ENCODE assay signal across 9 cellular contexts in the genomic region with DNA sequence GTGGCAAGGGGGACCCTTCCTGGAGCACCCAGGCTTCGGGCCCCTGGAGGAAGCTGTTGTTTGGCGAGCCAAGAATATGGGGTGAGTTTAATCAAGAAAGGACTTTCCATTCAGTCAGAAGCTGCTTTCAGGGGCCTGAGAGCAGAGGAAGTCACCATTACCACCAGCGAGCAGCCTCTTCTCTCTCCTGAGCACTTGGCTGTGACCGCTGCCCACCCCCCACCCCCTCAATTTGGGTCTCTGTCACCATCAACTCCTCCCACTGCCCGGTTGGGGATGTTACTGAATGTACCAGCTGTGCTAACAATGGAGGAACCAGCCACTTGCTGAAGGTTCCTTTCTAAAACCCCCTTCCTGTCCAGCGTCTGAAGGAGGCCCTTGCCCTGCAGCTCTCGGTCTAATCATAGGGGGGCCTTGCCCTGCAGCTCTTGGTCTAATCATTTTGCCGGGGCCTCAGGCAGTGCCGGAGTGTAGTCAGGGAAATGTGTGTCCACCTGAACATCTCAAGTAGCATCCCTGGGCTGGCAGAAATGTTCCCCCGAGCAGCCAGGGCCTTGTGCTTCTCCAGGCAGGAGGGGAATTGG. TPM values are rescaled to one million over a fixed set of nuclear protein-coding genes. Genes with fewer than 3 reads are reported as not detected.
DNase-seq lines count a peak whose midpoint lies in the region; ATAC-seq, FAIRE-seq and TF ChIP-seq lines count a peak whose summit lies in the region.
"Had no signal": no experiment of that assay in that cellular context is flagged by ENCODE, and none has a peak within 500 bp of the region (broad histone marks: within the 10 kb centered on the region; RNA-seq: fewer than 3 reads in every experiment).

No MANE protein-coding gene starts in this region.

- H3K4me2 ChIP-seq in GM23338: no peak overlapping the region

- peaks cover 6% of the 10 kb centered on the region for H3K27me3 Mint-ChIP-seq in GM23338 (ENCODE audit: insufficient read depth, low read depth, poor library complexity)

- no peaks in the 10 kb centered on the region for H4K20me1 ChIP-seq in GM23338 (replicated peaks; ENCODE audit: insufficient read depth)

- no peak for TF ChIP-seq CTCF in GM23338 (conservative IDR thresholded peaks at IDR 0.05; ENCODE audit: low read depth in 2 of 2)

- intact Hi-C loops in posterior vena cava (cut with DNase I): no loop called here

- no peaks in the 10 kb centered on the region for H3K27me3 ChIP-seq in GM23338 (ENCODE audit: insufficient read depth)
- H3K27me3 ChIP-seq: cardiac muscle cell had no signal

- TF ChIP-seq POLR2A in GM12892 (IDR thresholded peaks at IDR 0.05; ENCODE audit: low read depth, low read length): no peak; the same call in 1 of the 2 replicates

- H3K27ac ChIP-seq in GM23338 (ENCODE audit: low read depth): no peak overlapping the region

- H3K9me3 Mint-ChIP-seq in activated naive CD4-positive, alpha-beta T cell treated with anti-CD3 and anti-CD28 coated beads, Interleukin-2, amount 50 U/mL, for 72 hours: no peaks in the 10 kb centered on the region
- no peaks in the 10 kb centered on the region for H3K9me3 Mint-ChIP-seq in GM23338

- H2AFZ ChIP-seq in GM23338: no peak overlapping the region

- H3K4me1 ChIP-seq in GM23338 (ENCODE audit: insufficient read depth): no peaks in the 10 kb centered on the region

- H3K36me3 ChIP-seq in GM23338 (ENCODE audit: insufficient read depth): no peaks in the 10 kb centered on the region
- H3K36me3 ChIP-seq: cardiac muscle cell had no signal

- ATAC-seq in HG02870 (IDR thresholded peaks at IDR 0.05; ENCODE audit: unreplicated experiment) (peak; percentile 18), GM23338 (no peak)
- ATAC-seq in activated naive CD4-positive, alpha-beta T cell treated with anti-CD3 and anti-CD28 coated beads, Interleukin-2, amount 50 U/mL, for 72 hours: peak; percentile 29 to 49

- H3K27ac Mint-ChIP-seq in activated naive CD4-positive, alpha-beta T cell treated with anti-CD3 and anti-CD28 coated beads, Interleukin-2, amount 50 U/mL, for 72 hours: peak overlapping the region; percentile 91 to 98
- H3K27ac Mint-ChIP-seq in GM23338: no peak overlapping the region

- no peaks in the 10 kb centered on the region for H3K9me2 ChIP-seq in GM23338 (ENCODE audit: insufficient read depth)

- no peak for FAIRE-seq in GM12892 (lab: Jason Lieb, UNC)

- no peak overlapping the region for H3K4me3 Mint-ChIP-seq in GM23338

- H3K4me1 Mint-ChIP-seq in GM23338: peaks cover 22% of the 10 kb centered on the region

- no peaks in the 10 kb centered on the region for H3F3A ChIP-seq in GM23338 (replicated peaks; ENCODE audit: low read depth)

- H3K79me2 ChIP-seq in GM23338 (replicated peaks; ENCODE audit: insufficient read depth): no peaks in the 10 kb centered on the region

- DNase-seq in GM12892 (ENCODE audit: insufficient read length) (peak; percentile 48), posterior vena cava (ENCODE audit: low spot score) (peak; percentile 64), GM23338 (ENCODE audit: low spot score) (no peak), NCI-H1092 (lab: John Stamatoyannopoulos, UW) (no peak), activated gamma-delta T cell (lab: John Stamatoyannopoulos, UW) (no peak), NCI-H1105 (lab: John Stamatoyannopoulos, UW) (no peak)
- DNase-seq in activated naive CD4-positive, alpha-beta T cell treated with anti-CD3 and anti-CD28 coated beads, Interleukin-2, amount 50 U/mL, for 72 hours (ENCODE audit: low spot score in 2 of 2): peak in 1 of 2 donors; percentile 40

- no peak overlapping the region for H3K4me3 ChIP-seq in GM23338
- H3K4me3 ChIP-seq: cardiac muscle cell had no signal

- H3K36me3 Mint-ChIP-seq in activated naive CD4-positive, alpha-beta T cell treated with anti-CD3 and anti-CD28 coated beads, Interleukin-2, amount 50 U/mL, for 72 hours: peaks cover 13 to 16% of the 10 kb centered on the region in 2 donors
- no peaks in the 10 kb centered on the region for H3K36me3 Mint-ChIP-seq in GM23338 (ENCODE audit: low read depth)

TF ChIP-seq in GM23338, 12 proteins besides CTCF, POLR2A, EP300 and RAD21 (continues in another document):
- TF ChIP-seq NANOG (IDR thresholded peaks at IDR 0.05; ENCODE audit: borderline replicate concordance) (no peak), STAT1 (IDR thresholded peaks at IDR 0.05; ENCODE audit: unreplicated experiment) (no peak), EZH2 (IDR thresholded peaks at IDR 0.05; ENCODE audit: low read depth, unreplicated experiment) (no peak), CREB1 (CRISPR knock-in tag; IDR thresholded peaks at IDR 0.05; ENCODE audit: low read depth) (no peak), JUNB (IDR thresholded peaks at IDR 0.05; ENCODE audit: unreplicated experiment) (no peak), EZH2phosphoT487 (IDR thresholded peaks at IDR 0.05; ENCODE audit: unreplicated experiment) (no peak), ZNF114 (CRISPR knock-in tag; IDR thresholded peaks at IDR 0.05) (no peak), POLR2AphosphoS5 (IDR thresholded peaks at IDR 0.05; ENCODE audit: low read depth) (no peak), ZNF331 (CRISPR knock-in tag; IDR thresholded peaks at IDR 0.05; ENCODE audit: low read depth) (no peak)
- TF ChIP-seq, protein P1, sequence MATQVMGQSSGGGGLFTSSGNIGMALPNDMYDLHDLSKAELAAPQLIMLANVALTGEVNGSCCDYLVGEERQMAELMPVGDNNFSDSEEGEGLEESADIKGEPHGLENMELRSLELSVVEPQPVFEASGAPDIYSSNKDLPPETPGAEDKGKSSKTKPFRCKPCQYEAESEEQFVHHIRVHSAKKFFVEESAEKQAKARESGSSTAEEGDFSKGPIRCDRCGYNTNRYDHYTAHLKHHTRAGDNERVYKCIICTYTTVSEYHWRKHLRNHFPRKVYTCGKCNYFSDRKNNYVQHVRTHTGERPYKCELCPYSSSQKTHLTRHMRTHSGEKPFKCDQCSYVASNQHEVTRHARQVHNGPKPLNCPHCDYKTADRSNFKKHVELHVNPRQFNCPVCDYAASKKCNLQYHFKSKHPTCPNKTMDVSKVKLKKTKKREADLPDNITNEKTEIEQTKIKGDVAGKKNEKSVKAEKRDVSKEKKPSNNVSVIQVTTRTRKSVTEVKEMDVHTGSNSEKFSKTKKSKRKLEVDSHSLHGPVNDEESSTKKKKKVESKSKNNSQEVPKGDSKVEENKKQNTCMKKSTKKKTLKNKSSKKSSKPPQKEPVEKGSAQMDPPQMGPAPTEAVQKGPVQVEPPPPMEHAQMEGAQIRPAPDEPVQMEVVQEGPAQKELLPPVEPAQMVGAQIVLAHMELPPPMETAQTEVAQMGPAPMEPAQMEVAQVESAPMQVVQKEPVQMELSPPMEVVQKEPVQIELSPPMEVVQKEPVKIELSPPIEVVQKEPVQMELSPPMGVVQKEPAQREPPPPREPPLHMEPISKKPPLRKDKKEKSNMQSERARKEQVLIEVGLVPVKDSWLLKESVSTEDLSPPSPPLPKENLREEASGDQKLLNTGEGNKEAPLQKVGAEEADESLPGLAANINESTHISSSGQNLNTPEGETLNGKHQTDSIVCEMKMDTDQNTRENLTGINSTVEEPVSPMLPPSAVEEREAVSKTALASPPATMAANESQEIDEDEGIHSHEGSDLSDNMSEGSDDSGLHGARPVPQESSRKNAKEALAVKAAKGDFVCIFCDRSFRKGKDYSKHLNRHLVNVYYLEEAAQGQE (IDR thresholded peaks at IDR 0.05; ENCODE audit: unreplicated experiment): no peak
- TF ChIP-seq, protein P2, sequence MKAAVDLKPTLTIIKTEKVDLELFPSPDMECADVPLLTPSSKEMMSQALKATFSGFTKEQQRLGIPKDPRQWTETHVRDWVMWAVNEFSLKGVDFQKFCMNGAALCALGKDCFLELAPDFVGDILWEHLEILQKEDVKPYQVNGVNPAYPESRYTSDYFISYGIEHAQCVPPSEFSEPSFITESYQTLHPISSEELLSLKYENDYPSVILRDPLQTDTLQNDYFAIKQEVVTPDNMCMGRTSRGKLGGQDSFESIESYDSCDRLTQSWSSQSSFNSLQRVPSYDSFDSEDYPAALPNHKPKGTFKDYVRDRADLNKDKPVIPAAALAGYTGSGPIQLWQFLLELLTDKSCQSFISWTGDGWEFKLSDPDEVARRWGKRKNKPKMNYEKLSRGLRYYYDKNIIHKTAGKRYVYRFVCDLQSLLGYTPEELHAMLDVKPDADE (IDR thresholded peaks at IDR 0.05): no peak

RNA-seq across cellular contexts. Expression of a gene that starts 1.0 kb away (rescaled TPM):
- polyA plus RNA-seq in GM12892 (2012; ENCODE audit: missing spikeins): 81.6 TPM
- total RNA-seq in activated naive CD4-positive, alpha-beta T cell treated with anti-CD3 and anti-CD28 coated beads, Interleukin-2, amount 50 U/mL, for 72 hours: 10 to 100 TPM; 70.7 to 71.1 TPM
- 10 to 100 TPM; 14.0 to 19.9 TPM for total RNA-seq in posterior vena cava
- 8.0 and 8.3 TPM in 2 replicates for total RNA-seq in GM23338 (2014; rRNA removed; shearing (Covaris generic))
- polyA plus RNA-seq in GM23338 (2016; fragmentation: Nextera tagmentation; extraction: Ambion mirVana): 5.4 and 6.6 TPM in 2 replicates

RNA-seq across cellular contexts. Expression of a gene that starts 28.6 kb away (rescaled TPM):
- polyA plus RNA-seq in GM12892 (2012; ENCODE audit: missing spikeins): not detected
- not detected for total RNA-seq in activated naive CD4-positive, alpha-beta T cell treated with anti-CD3 and anti-CD28 coated beads, Interleukin-2, amount 50 U/mL, for 72 hours
- total RNA-seq in posterior vena cava: not detected
- total RNA-seq in GM23338 (2014; rRNA removed; shearing (Covaris generic)): not detected in 2 replicates
- polyA plus RNA-seq in GM23338 (2016; fragmentation: Nextera tagmentation; extraction: Ambion mirVana): not detected in 2 replicates
- total RNA-seq: cardiac muscle cell had no signal
- polyA plus RNA-seq: cardiac muscle cell had no signal

RNA-seq across cellular contexts. Expression of a gene that starts 48.0 kb away (rescaled TPM):
- polyA plus RNA-seq in GM12892 (2012; ENCODE audit: missing spikeins): not detected
- under 1 TPM in 1 of 2 donors, not detected in 1; 0.23 TPM for total RNA-seq in activated naive CD4-positive, alpha-beta T cell treated with anti-CD3 and anti-CD28 coated beads, Interleukin-2, amount 50 U/mL, for 72 hours
- total RNA-seq in posterior vena cava: 1 to 10 TPM in 1 of 2 donors, under 1 TPM in 1; 0.88 to 5.3 TPM
- 4.2 and 5.4 TPM in 2 replicates for total RNA-seq in GM23338 (2014; rRNA removed; shearing (Covaris generic))
- polyA plus RNA-seq in GM23338 (2016; fragmentation: Nextera tagmentation; extraction: Ambion mirVana): 1.8 and 1.9 TPM in 2 replicates

Comparison
In these comparisons a context has a peak if more than half of its experiments do, and no peak if none do; other contexts are left out.
1. DNase-seq: peak in GM12892 (single experiment) and posterior vena cava (single experiment); none in GM23338 (single experiment), NCI-H1092 (single experiment), activated gamma-delta T cell (single experiment) and NCI-H1105 (single experiment).